8 cellular contexts compared by ENCODE assay signal in genomic region chr16:30183236-30183960, GRCh38. TPM values are rescaled to one million over a fixed set of nuclear protein-coding genes. Genes with fewer than 3 reads are reported as not detected.
DNase-seq lines count a peak whose midpoint lies in the region; ATAC-seq, FAIRE-seq and TF ChIP-seq lines count a peak whose summit lies in the region.

Gene CORO1A (plus strand): TSS chr16:30183602. CDS start chr16:30185210, 1,608 bp downstream.

- H3K36me3 ChIP-seq in Panc1 (ENCODE audit: control insufficient read depth, insufficient read depth, low read length): no peaks in the 10 kb centered on the region

- H3K27ac ChIP-seq in Panc1 (ENCODE audit: low read length): peak within 1 kb of the TSS; percentile 44

- DNase-seq in CD14-positive monocyte (ENCODE audit: low spot score): peak; percentile 76
- DNase-seq in HTR-8/SVneo (ENCODE audit: insufficient read length, low spot score): peak; percentile 80
- peak; percentile 7 for DNase-seq in Panc1 (ENCODE audit: low read depth, low spot score)
- DNase-seq in activated T-cell treated with anti-CD3 and anti-CD28 coated beads, Interleukin-2, amount 50 U/mL, for 72 hours: peak; percentile 89 to 94
- DNase-seq in fibroblast of mammary gland (ENCODE audit: low read depth): peak; percentile 64
- peak; percentile 77 for DNase-seq in natural killer cell
- peak; percentile 86 for DNase-seq in stimulated activated naive B cell treated with anti-CD40 and anti-IgM and Interleukin-4, amounts not matched to agents 10 μg/mL and 1 μg/mL and 100 μg/mL, for 72 hours

- ATAC-seq in GM19397 (IDR thresholded peaks at IDR 0.05; ENCODE audit: unreplicated experiment) (peak; percentile 60), Panc1 (peak; percentile 89), natural killer cell (peak; percentile 49 to 70 (median 57))
- peak; percentile 60 to 61 for ATAC-seq in activated T-cell treated with anti-CD3 and anti-CD28 coated beads, Interleukin-2, amount 50 U/mL, for 72 hours (replicated peaks in 1 of 2)
- peak; percentile 64 to 67 for ATAC-seq in stimulated activated naive B cell treated with anti-CD40 and anti-IgM and Interleukin-4, amounts not matched to agents 10 μg/mL and 1 μg/mL and 100 μg/mL, for 72 hours (replicated peaks)

- peak within 1 kb of the TSS; percentile 85 to 95 (median 93) for H3K27ac Mint-ChIP-seq in CD14-positive monocyte
- H3K27ac Mint-ChIP-seq in activated T-cell treated with anti-CD3 and anti-CD28 coated beads, Interleukin-2, amount 50 U/mL, for 72 hours: peak within 1 kb of the TSS; percentile 91
- peak within 1 kb of the TSS; percentile 89 to 97 for H3K27ac Mint-ChIP-seq in natural killer cell
- H3K27ac Mint-ChIP-seq in stimulated activated naive B cell treated with anti-CD40 and anti-IgM and Interleukin-4, amounts not matched to agents 10 μg/mL and 1 μg/mL and 100 μg/mL, for 72 hours: peak within 1 kb of the TSS; percentile 99

- CTCF ChIA-PET in Panc1 (lab: Charles Lee): interaction anchor here (1.0 kb wide), 1 partner anchor 91 kb away, joined by 5 read pairs; the partner anchor contains the start of gene TBX6

- POLR2A ChIA-PET in Panc1 (lab: Charles Lee): no interaction called here

- no peak for FAIRE-seq in HTR-8/SVneo (lab: Jason Lieb, UNC)

- H3K4me1 ChIP-seq in Panc1 (ENCODE audit: control insufficient read depth, insufficient read depth, low read length): peaks cover 6% of the 10 kb centered on the region

- H3K4me3 ChIP-seq in Panc1 (ENCODE audit: low read depth in 2 of 2, low read length in 2 of 2): peak within 1 kb of the TSS; percentile 56 to 62
- peak within 1 kb of the TSS; percentile 55 for H3K4me3 ChIP-seq in fibroblast of mammary gland (ENCODE audit: control insufficient read depth, low read depth, low read length)

- H3K27me3 Mint-ChIP-seq in CD14-positive monocyte (ENCODE audit: low read depth in 3 of 3) (peaks cover 0 to 5% (median 4%) of the 10 kb centered on the region in 3 donors), natural killer cell (ENCODE audit: low read depth in 2 of 2) (no peaks in the 10 kb centered on the region)
- H3K27me3 Mint-ChIP-seq in activated T-cell treated with anti-CD3 and anti-CD28 coated beads, Interleukin-2, amount 50 U/mL, for 72 hours (ENCODE audit: low read depth): no peaks in the 10 kb centered on the region
- H3K27me3 Mint-ChIP-seq in stimulated activated naive B cell treated with anti-CD40 and anti-IgM and Interleukin-4, amounts not matched to agents 10 μg/mL and 1 μg/mL and 100 μg/mL, for 72 hours: no peaks in the 10 kb centered on the region

- H3K9me3 ChIP-seq in Panc1 (ENCODE audit: control insufficient read depth, insufficient read depth, low read depth, low read length): no peaks in the 10 kb centered on the region

- H3K4me3 Mint-ChIP-seq in CD14-positive monocyte: peak within 1 kb of the TSS; percentile 97 to 99
- peak within 1 kb of the TSS; percentile 95 to 100 for H3K4me3 Mint-ChIP-seq in activated T-cell treated with anti-CD3 and anti-CD28 coated beads, Interleukin-2, amount 50 U/mL, for 72 hours
- peak within 1 kb of the TSS; percentile 94 for H3K4me3 Mint-ChIP-seq in natural killer cell
- H3K4me3 Mint-ChIP-seq in stimulated activated naive B cell treated with anti-CD40 and anti-IgM and Interleukin-4, amounts not matched to agents 10 μg/mL and 1 μg/mL and 100 μg/mL, for 72 hours: peak within 1 kb of the TSS; percentile 98 to 99

- H3K4me1 Mint-ChIP-seq in CD14-positive monocyte: peaks cover 35% of the 10 kb centered on the region
- peaks cover 35% of the 10 kb centered on the region for H3K4me1 Mint-ChIP-seq in activated T-cell treated with anti-CD3 and anti-CD28 coated beads, Interleukin-2, amount 50 U/mL, for 72 hours (ENCODE audit: low read depth)
- H3K4me1 Mint-ChIP-seq in natural killer cell: peaks cover 29 to 44% of the 10 kb centered on the region in 2 donors
- H3K4me1 Mint-ChIP-seq in stimulated activated naive B cell treated with anti-CD40 and anti-IgM and Interleukin-4, amounts not matched to agents 10 μg/mL and 1 μg/mL and 100 μg/mL, for 72 hours: peaks cover 37 to 59% of the 10 kb centered on the region in 2 donors

- no peak for TF ChIP-seq CTCF in CD14-positive monocyte (IDR thresholded peaks at IDR 0.05)
- no peak for TF ChIP-seq CTCF in Panc1 (IDR thresholded peaks at IDR 0.05)
- TF ChIP-seq CTCF in fibroblast of mammary gland (conservative IDR thresholded peaks at IDR 0.05; ENCODE audit: control insufficient read depth, insufficient read depth, low read depth, low read length): no peak
- no peak for TF ChIP-seq CTCF in natural killer cell (IDR thresholded peaks at IDR 0.05)

- H3K27me3 ChIP-seq in Panc1 (ENCODE audit: control insufficient read depth, insufficient read depth, low read length): no peaks in the 10 kb centered on the region

- in situ Hi-C loops in Panc1 (cut with HindIII; ENCODE audit: low pct_unique_long_range_greater_than_20kb, low sequenced_read_pairs): no loop called here

- BruUV-seq in Panc1 (replicated peaks; lab: Mats Ljungman, UMichigan): no TSS peak

- intact Hi-C loops in CD14-positive monocyte (cut with micrococcal nuclease) (no loop called here), Panc1 (cut with micrococcal nuclease; ENCODE audit: unreplicated experiment) (no loop called here), natural killer cell (cut with micrococcal nuclease) (no loop called here)

- H3K36me3 Mint-ChIP-seq in CD14-positive monocyte (peaks cover 19 to 34% of the 10 kb centered on the region in 2 donors), natural killer cell (no peaks in the 10 kb centered on the region)
- peaks cover 18 to 28% of the 10 kb centered on the region in 2 donors for H3K36me3 Mint-ChIP-seq in activated T-cell treated with anti-CD3 and anti-CD28 coated beads, Interleukin-2, amount 50 U/mL, for 72 hours (ENCODE audit: insufficient read depth in 2 of 2)
- peaks cover 42 to 47% of the 10 kb centered on the region in 2 donors for H3K36me3 Mint-ChIP-seq in stimulated activated naive B cell treated with anti-CD40 and anti-IgM and Interleukin-4, amounts not matched to agents 10 μg/mL and 1 μg/mL and 100 μg/mL, for 72 hours

- H3K9me3 Mint-ChIP-seq in CD14-positive monocyte (no peaks in the 10 kb centered on the region), natural killer cell (no peaks in the 10 kb centered on the region)
- no peaks in the 10 kb centered on the region for H3K9me3 Mint-ChIP-seq in activated T-cell treated with anti-CD3 and anti-CD28 coated beads, Interleukin-2, amount 50 U/mL, for 72 hours
- H3K9me3 Mint-ChIP-seq in stimulated activated naive B cell treated with anti-CD40 and anti-IgM and Interleukin-4, amounts not matched to agents 10 μg/mL and 1 μg/mL and 100 μg/mL, for 72 hours: no peaks in the 10 kb centered on the region

RNA-seq across cellular contexts. Expression of gene CORO1A, which starts in this region (rescaled TPM):
- 1,000 to 10,000 TPM; 1,314 to 1,346 TPM for polyA plus RNA-seq in CD14-positive monocyte
- total RNA-seq in Panc1 (2021; ENCODE audit: unreplicated experiment): 3.7 TPM
- polyA plus RNA-seq in Panc1 (2012; ENCODE audit: insufficient read length): 7.7 TPM
- total RNA-seq in activated T-cell treated with anti-CD3 and anti-CD28 coated beads, Interleukin-2, amount 50 U/mL, for 72 hours: 100 to 1,000 TPM; 843 to 987 TPM
- total RNA-seq in natural killer cell: 100 to 1,000 TPM; 699 to 926 (median 829) TPM

Comparison
In these comparisons a context has a peak if more than half of its experiments do, and no peak if none do; other contexts are left out.
1. Peak in every context shown above with its lines: DNase-seq, ATAC-seq, H3K4me3 ChIP-seq and H3K27ac ChIP-seq.
2. RNA of gene CORO1A (total RNA-seq): 843 to 987 TPM in activated T-cell treated with anti-CD3 and anti-CD28 coated beads, Interleukin-2, amount 50 U/mL, for 72 hours and 699 to 926 TPM in natural killer cell; 3.7 TPM in Panc1 (single experiment); every median in the first group is over 100 times any median in the second.
3. DNase-seq: peak in every context shown above with its lines; median percentile 92 in activated T-cell treated with anti-CD3 and anti-CD28 coated beads, Interleukin-2, amount 50 U/mL, for 72 hours; 86 in stimulated activated naive B cell treated with anti-CD40 and anti-IgM and Interleukin-4, amounts not matched to agents 10 μg/mL and 1 μg/mL and 100 μg/mL, for 72 hours; 80 in HTR-8/SVneo; 77 in natural killer cell; 76 in CD14-positive monocyte; 64 in fibroblast of mammary gland; 7 in Panc1.